Comparison of ENCODE assay signal across 8 cellular contexts in genomic region chr16:85652431-85653221, GRCh38. TPM values are rescaled to one million over a fixed set of nuclear protein-coding genes. Genes with fewer than 3 reads are reported as not detected.
DNase-seq lines count a peak whose midpoint lies in the region; ATAC-seq and TF ChIP-seq lines count a peak whose summit lies in the region.

No MANE protein-coding gene starts in this region.

- H3K4me2 ChIP-seq in skeletal muscle satellite cell (ENCODE audit: low read length): peak overlapping the region; percentile 29

- no peaks in the 10 kb centered on the region for H3K27me3 ChIP-seq in WERI-Rb-1 (ENCODE audit: insufficient read depth, low read depth, severe bottlenecking)
- H3K27me3 ChIP-seq in heart left ventricle: no peaks in the 10 kb centered on the region
- no peaks in the 10 kb centered on the region for H3K27me3 ChIP-seq in skeletal muscle satellite cell (ENCODE audit: control insufficient read depth, insufficient read depth, low read length)

- DNase-seq in CD1c-positive myeloid dendritic cell (ENCODE audit: extremely low spot score) (peak; percentile 47), HuH-7 (ENCODE audit: low spot score) (peak; percentile 64), WERI-Rb-1 (peak; percentile 88), heart left ventricle (peak in 4 of 5 donors; percentile 53 to 80 (median 60)), iPS-NIHi11 (ENCODE audit: low spot score) (no peak)

- TF ChIP-seq POLR2A in heart left ventricle (IDR thresholded peaks at IDR 0.05): no peak

- no peak overlapping the region for H3K9ac ChIP-seq in skeletal muscle satellite cell (ENCODE audit: low read depth, low read length)

- peaks cover 0 to 34% (median 17%) of the 10 kb centered on the region in 12 donors for H3K4me1 ChIP-seq in heart left ventricle
- peaks cover 32% of the 10 kb centered on the region for H3K4me1 ChIP-seq in skeletal muscle satellite cell (ENCODE audit: control insufficient read depth, insufficient read depth, low read length)

- ATAC-seq in heart left ventricle (peak in 3 of 4 donors; percentile 20 to 50 (median 38)), GM18909 (IDR thresholded peaks at IDR 0.05; ENCODE audit: poor library complexity, unreplicated experiment) (no peak), HG03469 (IDR thresholded peaks at IDR 0.05; ENCODE audit: unreplicated experiment) (no peak)

- H3K9me3 ChIP-seq in WERI-Rb-1 (ENCODE audit: severe bottlenecking): no peaks in the 10 kb centered on the region
- no peaks in the 10 kb centered on the region for H3K9me3 ChIP-seq in heart left ventricle
- no peaks in the 10 kb centered on the region for H3K9me3 ChIP-seq in skeletal muscle satellite cell (replicated peaks; ENCODE audit: low read length)

- H3K36me3 ChIP-seq in WERI-Rb-1: peaks cover 67% of the 10 kb centered on the region
- H3K36me3 ChIP-seq in heart left ventricle: peaks cover 0 to 58% (median 35%) of the 10 kb centered on the region in 9 donors
- peaks cover 23% of the 10 kb centered on the region for H3K36me3 ChIP-seq in skeletal muscle satellite cell (ENCODE audit: insufficient read depth, low read length)

- TF ChIP-seq CTCF in WERI-Rb-1 (IDR thresholded peaks at IDR 0.05; ENCODE audit: low read depth, low read length) (no peak), heart left ventricle (IDR thresholded peaks at IDR 0.05) (no peak)

- intact Hi-C loops in heart left ventricle (cut with DNase I): no loop called here

- H3K27ac ChIP-seq in WERI-Rb-1: peak overlapping the region; percentile 95
- H3K27ac ChIP-seq in heart left ventricle: peak overlapping the region in 6 of 12 donors; percentile 5 to 90 (median 36)

- no peak overlapping the region for H3K4me3 ChIP-seq in WERI-Rb-1 (ENCODE audit: low read depth, low read length)
- H3K4me3 ChIP-seq in heart left ventricle: no peak overlapping the region
- H3K4me3 ChIP-seq in skeletal muscle satellite cell (ENCODE audit: low read length): no peak overlapping the region

- 56 to 62% (median 58%) methylated on average over 24 to 35 of the region's 35 CpGs for WGBS in heart left ventricle, 4 donors

RNA-seq across cellular contexts. Expression of gene GINS2, which starts 36.1 kb away (rescaled TPM):
- 1 to 10 TPM in 1 of 9 donors, under 1 TPM in 7, not detected in 1; 0.19 to 4.2 (median 0.56) TPM for total RNA-seq in heart left ventricle
- under 1 TPM; 0.15 to 0.36 TPM for polyA plus RNA-seq in heart left ventricle
- 12.2 TPM in 2 replicates for total RNA-seq in skeletal muscle satellite cell (2012; rRNA removed)

RNA-seq across cellular contexts. Expression of gene GSE1, which starts 39.5 kb away (rescaled TPM):
- 10 to 100 TPM; 23.4 to 48.4 (median 38.5) TPM for total RNA-seq in heart left ventricle
- polyA plus RNA-seq in heart left ventricle: 10 to 100 TPM; 18.1 to 35.3 TPM
- total RNA-seq in skeletal muscle satellite cell (2012; rRNA removed): 23.6 and 27.6 TPM in 2 replicates

Comparison
In these comparisons a context has a peak if more than half of its experiments do, and no peak if none do; other contexts are left out.
1. ATAC-seq: peak in heart left ventricle (3 of 4); none in GM18909 (single experiment) and HG03469 (single experiment).